1 cellular context compared by ENCODE assay signal in genomic region chr2:47785986-47786385, GRCh38.
TF ChIP-seq lines count a peak whose summit lies in the region.

No MANE protein-coding gene starts in this region.

TF ChIP-seq in WTC11, 78 proteins besides CTCF, POLR2A, EP300 and RAD21 (continued from another document):
- TF ChIP-seq ZBTB43 (CRISPR knock-in tag; IDR thresholded peaks at IDR 0.05) (no peak), ZNF138 (CRISPR knock-in tag; conservative IDR thresholded peaks at IDR 0.05) (no peak), ZNF423 (CRISPR knock-in tag; IDR thresholded peaks at IDR 0.05) (no peak), ZMAT4 (CRISPR knock-in tag; IDR thresholded peaks at IDR 0.05) (no peak), JAZF1 (CRISPR knock-in tag; IDR thresholded peaks at IDR 0.05) (no peak), SMAD4 (CRISPR knock-in tag; IDR thresholded peaks at IDR 0.05) (no peak), OVOL2 (CRISPR knock-in tag; IDR thresholded peaks at IDR 0.05; ENCODE audit: borderline replicate concordance) (no peak), AFF4 (CRISPR knock-in tag; IDR thresholded peaks at IDR 0.05; ENCODE audit: borderline replicate concordance) (no peak), ATF6 (CRISPR knock-in tag; IDR thresholded peaks at IDR 0.05) (no peak), ETV6 (CRISPR knock-in tag; IDR thresholded peaks at IDR 0.05) (no peak), ZNF396 (CRISPR knock-in tag; IDR thresholded peaks at IDR 0.05; ENCODE audit: borderline replicate concordance) (no peak), MYBL2 (CRISPR knock-in tag; IDR thresholded peaks at IDR 0.05) (no peak)
